In the genomic region with DNA sequence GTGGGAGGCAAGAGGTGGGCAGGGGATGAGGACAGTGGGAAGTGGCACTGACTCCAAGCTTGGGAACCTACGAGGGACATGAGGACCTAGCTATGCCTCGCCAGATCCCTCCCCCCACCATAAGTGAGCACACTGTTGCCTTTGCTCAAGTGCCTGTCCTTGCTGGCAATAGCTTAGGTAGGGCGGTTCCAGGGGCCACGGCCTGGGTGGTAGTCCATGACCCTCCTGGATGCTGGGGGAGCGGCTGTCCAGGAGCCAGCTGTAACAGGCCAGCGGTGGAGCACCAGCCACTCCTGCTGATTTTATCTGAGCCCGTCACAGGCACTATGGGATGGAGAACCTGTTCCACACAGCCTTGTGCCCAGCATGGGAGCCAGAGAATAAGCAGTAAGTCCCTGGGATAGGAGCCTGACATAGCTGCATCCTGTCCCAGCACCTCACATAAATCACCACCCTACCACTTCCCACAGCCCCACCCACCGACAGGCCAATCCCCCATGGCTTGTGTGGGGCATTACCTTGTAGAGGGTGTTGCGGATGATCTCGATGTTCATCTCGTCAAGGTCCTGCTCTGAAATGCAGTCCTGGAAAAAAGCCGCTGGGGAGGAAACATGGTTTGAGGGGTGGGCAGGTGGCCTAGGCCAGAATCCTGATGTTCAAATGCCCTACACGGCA, we compare ENCODE assay signal across 1 cellular context.
TF ChIP-seq lines count a peak whose summit lies in the region.

No MANE protein-coding gene starts in this region.

TF ChIP-seq in HEK293, 187 proteins besides CTCF, POLR2A, EP300 and RAD21:
- TF ChIP-seq, protein P1, sequence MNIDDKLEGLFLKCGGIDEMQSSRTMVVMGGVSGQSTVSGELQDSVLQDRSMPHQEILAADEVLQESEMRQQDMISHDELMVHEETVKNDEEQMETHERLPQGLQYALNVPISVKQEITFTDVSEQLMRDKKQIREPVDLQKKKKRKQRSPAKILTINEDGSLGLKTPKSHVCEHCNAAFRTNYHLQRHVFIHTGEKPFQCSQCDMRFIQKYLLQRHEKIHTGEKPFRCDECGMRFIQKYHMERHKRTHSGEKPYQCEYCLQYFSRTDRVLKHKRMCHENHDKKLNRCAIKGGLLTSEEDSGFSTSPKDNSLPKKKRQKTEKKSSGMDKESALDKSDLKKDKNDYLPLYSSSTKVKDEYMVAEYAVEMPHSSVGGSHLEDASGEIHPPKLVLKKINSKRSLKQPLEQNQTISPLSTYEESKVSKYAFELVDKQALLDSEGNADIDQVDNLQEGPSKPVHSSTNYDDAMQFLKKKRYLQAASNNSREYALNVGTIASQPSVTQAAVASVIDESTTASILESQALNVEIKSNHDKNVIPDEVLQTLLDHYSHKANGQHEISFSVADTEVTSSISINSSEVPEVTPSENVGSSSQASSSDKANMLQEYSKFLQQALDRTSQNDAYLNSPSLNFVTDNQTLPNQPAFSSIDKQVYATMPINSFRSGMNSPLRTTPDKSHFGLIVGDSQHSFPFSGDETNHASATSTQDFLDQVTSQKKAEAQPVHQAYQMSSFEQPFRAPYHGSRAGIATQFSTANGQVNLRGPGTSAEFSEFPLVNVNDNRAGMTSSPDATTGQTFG (tag by site-specific recombination; IDR thresholded peaks at IDR 0.05; ENCODE audit: borderline replicate concordance), result no peak
- TF ChIP-seq ZIC2 (tag by site-specific recombination; IDR thresholded peaks at IDR 0.05) (0 out of 2 replicates have a peak, but pooled peaks have one; percentile 28), EGR2 (tag by site-specific recombination; IDR thresholded peaks at IDR 0.05; ENCODE audit: low read depth) (0 out of 2 replicates have a peak, but pooled peaks have one; percentile 50), ZEB2 (tag by site-specific recombination; IDR thresholded peaks at IDR 0.05) (no peak), ZNF558 (tag by site-specific recombination; IDR thresholded peaks at IDR 0.05) (no peak), ZNF560 (tag by site-specific recombination; IDR thresholded peaks at IDR 0.05; ENCODE audit: borderline replicate concordance) (no peak), ZNF830 (tag by site-specific recombination; IDR thresholded peaks at IDR 0.05; ENCODE audit: low read depth) (no peak), SCRT2 (tag by site-specific recombination; IDR thresholded peaks at IDR 0.05) (peak; percentile 27; the same call in 1 of the 2 replicates)
TF ChIP-seq in HEK293: peak in this region for 3.
